In the genomic region with DNA sequence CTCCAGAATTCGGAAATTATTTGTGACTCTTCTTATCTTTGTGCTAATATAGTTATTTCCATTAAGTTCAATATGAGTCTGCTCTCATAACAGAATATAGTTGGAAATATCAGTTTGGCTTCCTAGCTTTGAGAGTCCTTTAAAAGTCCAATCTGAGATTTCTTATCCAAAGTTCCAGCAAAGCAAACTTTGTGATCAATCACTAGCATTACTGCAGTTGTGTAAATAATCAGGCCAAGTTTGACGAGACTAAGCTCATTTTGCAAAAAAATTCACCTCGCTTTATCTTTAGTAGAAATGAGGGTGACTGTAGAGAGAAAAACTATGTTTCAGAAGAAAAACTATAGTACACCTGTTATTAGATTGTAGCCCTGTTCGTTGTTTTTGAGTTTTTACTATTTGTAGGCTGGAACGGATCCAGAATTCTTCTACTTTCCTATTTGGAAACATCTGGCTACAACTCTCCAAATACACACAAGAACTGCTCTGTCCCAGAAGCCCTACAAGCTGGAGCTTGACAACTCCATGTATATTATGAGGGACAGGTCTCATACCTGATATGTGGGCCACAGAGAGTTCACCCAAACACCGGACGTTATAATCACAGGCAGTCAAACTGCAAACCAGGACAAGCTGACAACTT, we compare ENCODE assay signal across 23 cellular contexts. TPM values are rescaled to one million over a fixed set of nuclear protein-coding genes. Genes with fewer than 3 reads are reported as not detected.
A peak's percentile ranks its signal among the peaks of the same experiment; 100 is the strongest.
DNase-seq lines count a peak whose midpoint lies in the region; ATAC-seq and TF ChIP-seq lines count a peak whose summit lies in the region.
"Had no signal": no experiment of that assay in that cellular context is flagged by ENCODE, and none has a peak within 500 bp of the region (broad histone marks: within the 10 kb centered on the region; RNA-seq: fewer than 3 reads in every experiment).

No MANE protein-coding gene starts in this region.

- peaks cover 84 to 90% of the 10 kb centered on the region in 2 donors for H3K4me1 Mint-ChIP-seq in natural killer cell

- no peaks in the 10 kb centered on the region for H3K9me2 ChIP-seq in DOHH2 (replicated peaks; ENCODE audit: control insufficient read depth, low read length)

- ATAC-seq in natural killer cell (no peak), GM18511 (IDR thresholded peaks at IDR 0.05; ENCODE audit: unreplicated experiment) (no peak)

- peak overlapping the region; percentile 28; the same call in 1 of the 2 replicates for H3K4me2 ChIP-seq in DOHH2 (ENCODE audit: low read length)

- H3K27ac Mint-ChIP-seq in natural killer cell = peak overlapping the region; percentile 84 to 87

- H3K27me3 Mint-ChIP-seq in natural killer cell (ENCODE audit: low read depth in 2 of 2) = no peaks in the 10 kb centered on the region

- TF ChIP-seq CTCF in DOHH2 (IDR thresholded peaks at IDR 0.05; ENCODE audit: low read depth, low read length, poor library complexity, severe bottlenecking) = no peak
- TF ChIP-seq CTCF in natural killer cell (IDR thresholded peaks at IDR 0.05) = no peak

- peak overlapping the region; percentile 68 for H3K4me3 Mint-ChIP-seq in natural killer cell

- 0 out of 2 replicates have a peak overlapping the region, but pooled peaks have one; percentile 1 for H3K4me3 ChIP-seq in DOHH2 (ENCODE audit: low read length)
- H3K4me3 ChIP-seq in effector memory CD4-positive, alpha-beta T cell (ENCODE audit: insufficient read depth, low read depth, low read length, poor library complexity, severe bottlenecking) = no peak overlapping the region
- H3K4me3 ChIP-seq: left ventricle myocardium inferior, skin epidermis had no signal

- H3K27ac ChIP-seq in DOHH2 (ENCODE audit: low read depth, low read length) = no peak overlapping the region
- H3K27ac ChIP-seq in effector memory CD4-positive, alpha-beta T cell (ENCODE audit: insufficient read depth, low read length, poor library complexity, severe bottlenecking) = peak overlapping the region; percentile 29
- H3K27ac ChIP-seq: 22Rv1, brain microvascular endothelial cell, epithelial cell of prostate, left ventricle myocardium inferior, skin epidermis had no signal

- DNase-seq in DMS 273 (lab: John Stamatoyannopoulos, UW; ENCODE audit: unreplicated experiment) (peak; percentile 40), DMS 273 treated with DMSO at 0.1 percent for 48 hours (lab: John Stamatoyannopoulos, UW) (no peak), natural killer cell (no peak), posterior vena cava (ENCODE audit: low spot score) (no peak)
- DNase-seq in effector memory CD4-positive, alpha-beta T cell = no peak
- DNase-seq in NK-92 treated with Interleukin-12 subunit alpha and Interleukin-12 subunit beta, amount 100 ng/mL, for 24 hours (lab: John Stamatoyannopoulos, UW) = no peak
- DNase-seq: activated CD4-positive, CD25-positive, alpha-beta regulatory T cell; activated naive CD4-positive, alpha-beta T cell treated with anti-CD3 and anti-CD28 coated beads, Interleukin-2, amount 50 U/mL, for 16 hours; BE2C; brain microvascular endothelial cell; dermis blood vessel endothelial cell; KG1; left ventricle myocardium inferior; NCI-H1048; NCI-H526 treated with DMSO at 0.1 percent for 48 hours; OCI-M1; SHP77 treated with DMSO at 0.1 percent for 48 hours; stimulated activated CD4-positive, alpha-beta T cell treated with anti-CD3 and anti-CD28 coated beads, Interleukin-2, amount 100 ng/mL, for 48 hours had no signal

- no peaks in the 10 kb centered on the region for H3K27me3 ChIP-seq in DOHH2 (ENCODE audit: control insufficient read depth, low read length)
- H3K27me3 ChIP-seq in effector memory CD4-positive, alpha-beta T cell (replicated peaks; ENCODE audit: control insufficient read depth, insufficient read depth, low read length, poor library complexity, severe bottlenecking) = no peaks in the 10 kb centered on the region
- H3K27me3 ChIP-seq: BE2C, brain microvascular endothelial cell had no signal

- H3K36me3 Mint-ChIP-seq in natural killer cell = no peaks in the 10 kb centered on the region

- H3K9me3 ChIP-seq in DOHH2 (ENCODE audit: control insufficient read depth, insufficient read depth, low read length) = no peaks in the 10 kb centered on the region
- H3K9me3 ChIP-seq in effector memory CD4-positive, alpha-beta T cell (ENCODE audit: control insufficient read depth, low read length) = no peaks in the 10 kb centered on the region
- H3K9me3 ChIP-seq: BE2C, left ventricle myocardium inferior had no signal

- H3K79me2 ChIP-seq in DOHH2 (ENCODE audit: control insufficient read depth, low read length) = peaks cover 96% of the 10 kb centered on the region

- H3K9me3 Mint-ChIP-seq in natural killer cell = no peaks in the 10 kb centered on the region

- H4K20me1 ChIP-seq in DOHH2 (ENCODE audit: control insufficient read depth, insufficient read depth, low read depth, low read length) = peaks cover 14% of the 10 kb centered on the region

- no peaks in the 10 kb centered on the region for H3F3A ChIP-seq in DOHH2 (ENCODE audit: control insufficient read depth, insufficient read depth)

- H3K4me1 ChIP-seq in DOHH2 (ENCODE audit: control insufficient read depth, low read length) = peaks cover 80% of the 10 kb centered on the region
- peaks cover 35% of the 10 kb centered on the region for H3K4me1 ChIP-seq in effector memory CD4-positive, alpha-beta T cell (ENCODE audit: control insufficient read depth, insufficient read depth, low read length, poor library complexity, severe bottlenecking)
- H3K4me1 ChIP-seq: BE2C had no signal

- intact Hi-C loops in natural killer cell (cut with micrococcal nuclease) = no loop called here
- intact Hi-C loops in posterior vena cava (cut with DNase I) = no loop called here

- peaks cover 6% of the 10 kb centered on the region; the same call in 1 of the 2 replicates for H3K36me3 ChIP-seq in DOHH2 (ENCODE audit: control insufficient read depth, low read length)
- no peaks in the 10 kb centered on the region for H3K36me3 ChIP-seq in effector memory CD4-positive, alpha-beta T cell (ENCODE audit: control insufficient read depth, insufficient read depth, low read length)
- H3K36me3 ChIP-seq: BE2C, brain microvascular endothelial cell, left ventricle myocardium inferior had no signal

RNA-seq across cellular contexts. Expression of gene RAPGEF1, which starts 47.8 kb away (rescaled TPM):
- total RNA-seq in natural killer cell (100 to 1,000 TPM; 210 to 224 (median 222) TPM), posterior vena cava (10 to 100 TPM; 74.5 to 90.8 TPM)
